Comparison of ENCODE assay signal across 15 cellular contexts in the genomic region with DNA sequence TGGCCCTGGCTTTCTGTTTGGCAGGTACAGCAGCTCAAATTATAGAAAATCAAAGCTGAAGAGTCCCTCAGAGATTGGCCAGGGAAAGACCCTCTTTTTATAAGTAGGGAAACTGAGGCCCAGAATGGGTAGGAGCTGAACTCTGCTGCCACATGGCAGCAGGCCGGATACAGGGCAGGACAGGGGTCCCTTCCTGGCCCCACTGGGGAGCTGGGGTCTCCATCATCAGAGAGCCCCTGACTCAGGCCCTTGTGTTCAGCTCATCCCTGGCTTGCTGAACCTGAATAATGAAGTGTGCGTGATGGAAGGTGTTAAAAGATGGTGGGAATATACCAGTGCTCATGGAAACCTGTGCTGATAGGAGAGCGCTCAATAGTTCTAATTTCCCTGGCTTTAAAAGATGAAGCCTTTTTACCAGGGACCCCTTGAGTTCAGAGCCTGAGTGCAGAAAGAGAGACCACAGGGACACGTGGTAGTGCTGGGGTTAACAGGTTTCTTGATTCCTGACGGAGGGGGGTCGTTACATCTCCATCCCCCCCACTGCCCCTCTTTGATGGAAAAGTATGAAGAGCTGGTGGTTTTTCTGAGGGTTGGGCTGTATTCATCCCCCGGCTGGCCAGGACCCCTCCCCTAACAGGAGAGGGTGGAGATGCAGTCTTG. TPM values are rescaled to one million over a fixed set of nuclear protein-coding genes. Genes with fewer than 3 reads are reported as not detected.
A peak's percentile ranks its signal among the peaks of the same experiment; 100 is the strongest.
DNase-seq lines count a peak whose midpoint lies in the region; TF ChIP-seq lines count a peak whose summit lies in the region.
"Had no signal": no experiment of that assay in that cellular context is flagged by ENCODE, and none has a peak within 500 bp of the region (broad histone marks: within the 10 kb centered on the region; RNA-seq: fewer than 3 reads in every experiment).

No MANE protein-coding gene starts in this region.

- no peak overlapping the region for H3K4me3 Mint-ChIP-seq in neural progenitor cell
- H3K4me3 Mint-ChIP-seq: CD8-positive, alpha-beta T cell had no signal

- H3K4me3 ChIP-seq in H7 (ENCODE audit: insufficient read depth, low read depth, low read length) (no peak overlapping the region), neural progenitor cell (no peak overlapping the region), smooth muscle cell (no peak overlapping the region), GM23248 (no peak overlapping the region)
- H3K4me3 ChIP-seq: A549 had no signal

- H4K20me1 ChIP-seq in neural progenitor cell (ENCODE audit: low read depth) (peaks cover 62% of the 10 kb centered on the region), smooth muscle cell (ENCODE audit: low read depth) (peaks cover 34% of the 10 kb centered on the region), GM23248 (ENCODE audit: insufficient read depth) (no peaks in the 10 kb centered on the region)

- in situ Hi-C loops in GM23248 (cut with MboI), result no loop called here

- WGBS in smooth muscle cell (ENCODE audit: low lambda C conversion rate), result 84% methylated on average over 7 of the region's 7 CpGs
- 53 to 54% methylated on average over 7 of the region's 7 CpGs for WGBS in GM23248 (ENCODE audit: low coverage in 1 of 2, low lambda C conversion rate in 2 of 2, missing lambda C conversion rate in 2 of 2), 2 experiments

- peaks cover 48% of the 10 kb centered on the region for H3K4me1 Mint-ChIP-seq in neural progenitor cell

- H3K27ac ChIP-seq in neural progenitor cell (peak overlapping the region; percentile 70), smooth muscle cell (ENCODE audit: low read depth) (peak overlapping the region; percentile 70), GM23248 (no peak overlapping the region)
- H3K27ac ChIP-seq: A549 had no signal

- H3K9me2 ChIP-seq in GM23248 (ENCODE audit: insufficient read depth), result no peaks in the 10 kb centered on the region

- H3K27me3 Mint-ChIP-seq in neural progenitor cell (ENCODE audit: insufficient read depth, low read depth), result peaks cover 31% of the 10 kb centered on the region

- H2AFZ ChIP-seq in neural progenitor cell (replicated peaks) (no peak overlapping the region), smooth muscle cell (ENCODE audit: low read depth) (no peak overlapping the region), GM23248 (no peak overlapping the region)

- no peak overlapping the region for H3K27ac Mint-ChIP-seq in neural progenitor cell
- H3K27ac Mint-ChIP-seq: CD14-positive monocyte; CD8-positive, alpha-beta T cell had no signal

- H3K9me3 Mint-ChIP-seq in neural progenitor cell, result no peaks in the 10 kb centered on the region
- H3K9me3 Mint-ChIP-seq: CD8-positive, alpha-beta T cell had no signal

- H3K4me2 ChIP-seq in neural progenitor cell (peak overlapping the region; percentile 45), smooth muscle cell (no peak overlapping the region), GM23248 (ENCODE audit: unreplicated experiment) (no peak overlapping the region)
- H3K4me2 ChIP-seq: A549 had no signal

- DNase-seq in 8988T (peak; percentile 23), H7 (peak; percentile 59), neural progenitor cell (ENCODE audit: low spot score) (no peak), smooth muscle cell (lab: John Stamatoyannopoulos, UW; ENCODE audit: unreplicated experiment) (no peak), GM23248 (no peak), HK-2 (ENCODE audit: unreplicated experiment) (no peak)
- DNase-seq in activated CD4-positive, alpha-beta T cell treated with anti-CD3 and anti-CD28 coated beads for 48 hours, result no peak
- DNase-seq: CD8-positive, alpha-beta T cell; COR-L47; DND-41; GDM1; IMR-90 had no signal

- H3K9me3 ChIP-seq in neural progenitor cell (ENCODE audit: low read depth), result no peaks in the 10 kb centered on the region
- no peaks in the 10 kb centered on the region for H3K9me3 ChIP-seq in smooth muscle cell (replicated peaks; ENCODE audit: low read depth)
- no peaks in the 10 kb centered on the region for H3K9me3 ChIP-seq in GM23248 (ENCODE audit: low read depth)
- H3K9me3 ChIP-seq: A549 had no signal

- no peaks in the 10 kb centered on the region for H3K36me3 Mint-ChIP-seq in neural progenitor cell
- H3K36me3 Mint-ChIP-seq: CD14-positive monocyte; CD8-positive, alpha-beta T cell had no signal

- H3F3A ChIP-seq in neural progenitor cell (ENCODE audit: low read depth) (peaks cover 81% of the 10 kb centered on the region), smooth muscle cell (ENCODE audit: low read depth) (peaks cover 46% of the 10 kb centered on the region), GM23248 (ENCODE audit: insufficient read depth) (no peaks in the 10 kb centered on the region)

- no peak for TF ChIP-seq CTCF in neural progenitor cell (IDR thresholded peaks at IDR 0.05)
- TF ChIP-seq CTCF in smooth muscle cell (IDR thresholded peaks at IDR 0.05; ENCODE audit: borderline replicate concordance, insufficient read depth, poor library complexity, severe bottlenecking), result no peak

- H3K79me2 ChIP-seq in neural progenitor cell (ENCODE audit: low read depth) (peaks cover 52% of the 10 kb centered on the region), smooth muscle cell (ENCODE audit: low read depth) (peaks cover 40% of the 10 kb centered on the region), GM23248 (ENCODE audit: insufficient read depth) (no peaks in the 10 kb centered on the region)

- H3K9ac ChIP-seq in neural progenitor cell (no peak overlapping the region), smooth muscle cell (ENCODE audit: low read depth) (no peak overlapping the region), GM23248 (no peak overlapping the region)

- H3K36me3 ChIP-seq in H7 (replicated peaks; ENCODE audit: control insufficient read depth, insufficient read depth, low read length) (no peaks in the 10 kb centered on the region), neural progenitor cell (no peaks in the 10 kb centered on the region), smooth muscle cell (ENCODE audit: low read depth) (no peaks in the 10 kb centered on the region), GM23248 (ENCODE audit: low read depth) (no peaks in the 10 kb centered on the region)

- H3K27me3 ChIP-seq in H7 (ENCODE audit: control insufficient read depth, insufficient read depth, low read length), result peaks cover 25% of the 10 kb centered on the region
- peaks cover 12% of the 10 kb centered on the region for H3K27me3 ChIP-seq in neural progenitor cell
- H3K27me3 ChIP-seq in smooth muscle cell (ENCODE audit: low read depth), result peaks cover 7% of the 10 kb centered on the region
- peaks cover 36% of the 10 kb centered on the region for H3K27me3 ChIP-seq in GM23248 (replicated peaks; ENCODE audit: insufficient read depth)

- peaks cover 53% of the 10 kb centered on the region for H3K4me1 ChIP-seq in neural progenitor cell
- H3K4me1 ChIP-seq in smooth muscle cell (ENCODE audit: low read depth), result peaks cover 39% of the 10 kb centered on the region
- no peaks in the 10 kb centered on the region for H3K4me1 ChIP-seq in GM23248 (ENCODE audit: insufficient read depth)
- H3K4me1 ChIP-seq: A549 had no signal

RNA-seq across cellular contexts. Expression of gene DLK1, which starts 4.4 kb away (rescaled TPM):
- total RNA-seq in H7 (2014; rRNA removed; shearing (Covaris generic)), result 0.37 and 1.5 TPM in 2 replicates
- total RNA-seq in neural progenitor cell (ENCODE audit: low replicate concordance) (312 and 1,018 TPM in 2 replicates), smooth muscle cell (3,515 and 3,549 TPM in 2 replicates)
- polyA plus RNA-seq in smooth muscle cell (10,448 and 15,731 TPM in 2 replicates), GM23248 (2016; fragmentation: Nextera tagmentation; extraction: Ambion mirVana) (not detected in 2 replicates)
- not detected in 2 replicates for total RNA-seq in GM23248 (2014; rRNA removed; shearing (Covaris generic))
- total RNA-seq: CD8-positive, alpha-beta T cell had no signal
- polyA plus RNA-seq: BJ, CD14-positive monocyte had no signal

Comparison
In these comparisons a context has a peak if more than half of its experiments do, and no peak if none do; other contexts are left out.
1. DNase-seq: peak in 8988T (single experiment) and H7 (single experiment); none in neural progenitor cell (single experiment), smooth muscle cell (single experiment), activated CD4-positive, alpha-beta T cell treated with anti-CD3 and anti-CD28 coated beads for 48 hours (single experiment), GM23248 (single experiment) and HK-2 (single experiment).
2. RNA of gene DLK1, which starts 4.4 kb away (total RNA-seq): 3,515 to 3,549 TPM in smooth muscle cell and 312 to 1,018 TPM in neural progenitor cell; 0.37 to 1.5 TPM in H7 and not detected in GM23248; every median in the first group is over 100 times any median in the second.